In the genomic region with DNA sequence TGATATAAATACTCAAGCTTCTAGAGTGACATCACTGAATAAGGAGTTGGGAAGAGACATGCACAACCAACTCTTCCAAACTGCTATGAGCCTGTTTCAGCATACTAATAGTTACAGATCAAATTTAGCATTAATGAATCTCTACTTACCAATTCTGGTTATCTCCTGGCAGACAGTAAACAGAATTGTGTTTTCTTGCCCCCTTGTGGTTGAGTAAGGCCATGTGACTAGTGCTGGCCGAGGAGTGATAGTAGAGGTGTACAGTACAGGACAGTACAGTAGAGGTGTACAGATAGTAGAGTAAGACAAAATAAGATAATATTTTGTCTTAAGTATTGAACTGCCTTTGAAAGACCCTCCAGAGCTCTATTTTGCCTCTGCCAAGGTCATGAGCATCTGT, we compare ENCODE assay signal across 9 cellular contexts.
DNase-seq lines count a peak whose midpoint lies in the region; FAIRE-seq and TF ChIP-seq lines count a peak whose summit lies in the region.
"Had no signal": no experiment of that assay in that cellular context is flagged by ENCODE, and none has a peak within 500 bp of the region (broad histone marks: within the 10 kb centered on the region; RNA-seq: fewer than 3 reads in every experiment).

No MANE protein-coding gene starts in this region.

- no peak for TF ChIP-seq EP300 in Ishikawa (IDR thresholded peaks at IDR 0.05; ENCODE audit: borderline replicate concordance)

- FAIRE-seq in frontal cortex (lab: Jason Lieb, UNC) = no peak

- H3K18ac ChIP-seq in mesendoderm (ENCODE audit: low read length) = no peak overlapping the region

- no peak overlapping the region for H3K23ac ChIP-seq in mesendoderm (ENCODE audit: low read length)

- no peak overlapping the region for H2BK120ac ChIP-seq in mesendoderm (ENCODE audit: low read depth, low read length)

- H3K4me3 ChIP-seq in mesendoderm (ENCODE audit: low read length) = no peak overlapping the region

- no peak overlapping the region for H3K56ac ChIP-seq in mesendoderm (ENCODE audit: low read length)

- no peaks in the 10 kb centered on the region for H3K79me2 ChIP-seq in mesendoderm (ENCODE audit: control insufficient read depth, insufficient read depth, low read length)

- H3K27ac ChIP-seq in mesendoderm (ENCODE audit: low read depth, low read length) = no peak overlapping the region

- no peaks in the 10 kb centered on the region for H3K79me1 ChIP-seq in mesendoderm (ENCODE audit: low read length)

- no peak overlapping the region for H3K9ac ChIP-seq in mesendoderm (ENCODE audit: low read length)

- DNase-seq in astrocyte of the hippocampus (ENCODE audit: low read depth, low spot score) (peak; percentile 4), mesendoderm (peak; percentile 7), NCI-H1092 treated with DMSO at 0.1 percent for 48 hours (lab: John Stamatoyannopoulos, UW) (no peak), NCI-H774 (lab: John Stamatoyannopoulos, UW) (no peak), frontal cortex (ENCODE audit: low spot score in 2 of 2) (no peak)
- DNase-seq in activated effector memory CD4-positive, alpha-beta T cell treated with Interleukin-2 at 50 U/mL for 16 hours = no peak
- DNase-seq: activated CD8-positive, alpha-beta memory T cell treated with anti-CD3 and anti-CD28 coated beads, Interleukin-2, amount 50 U/mL, for 48 hours had no signal

- no CpG with 5 or more reads among the region's 1 CpG for WGBS in mesendoderm (ENCODE audit: extremely low coverage, insufficient coverage, low lambda C conversion rate)

- TF ChIP-seq CTCF in GM12872 (IDR thresholded peaks at IDR 0.05; ENCODE audit: insufficient read depth, low read depth, low read length) = peak; percentile 32; the same call in 2 of the 3 replicates

- H2BK5ac ChIP-seq in mesendoderm (ENCODE audit: low read length) = no peak overlapping the region

- no peak overlapping the region for H3K4ac ChIP-seq in mesendoderm (ENCODE audit: low read depth, low read length)

- H3K4me2 ChIP-seq in mesendoderm (ENCODE audit: low read length) = no peak overlapping the region

- TF ChIP-seq RAD21 in Ishikawa (IDR thresholded peaks at IDR 0.05; ENCODE audit: low read depth) = peak; percentile 59

- H2BK15ac ChIP-seq in mesendoderm (replicated peaks; ENCODE audit: low read depth) = no peak overlapping the region

- H4K8ac ChIP-seq in mesendoderm (ENCODE audit: low read depth, low read length) = no peak overlapping the region

- H3K4me1 ChIP-seq in mesendoderm (ENCODE audit: control insufficient read depth, low read depth, low read length) = no peaks in the 10 kb centered on the region

- H3K36me3 ChIP-seq in mesendoderm (ENCODE audit: control insufficient read depth, insufficient read depth, low read length) = no peaks in the 10 kb centered on the region

- no peaks in the 10 kb centered on the region for H3K27me3 ChIP-seq in mesendoderm (ENCODE audit: insufficient read depth, low read length, poor library complexity)

- H2AK5ac ChIP-seq in mesendoderm (ENCODE audit: low read length) = no peak overlapping the region

- no peak overlapping the region for H4K5ac ChIP-seq in mesendoderm (ENCODE audit: low read length)

TF ChIP-seq in Ishikawa, 13 proteins besides CTCF, POLR2A, EP300 and RAD21:
- TF ChIP-seq NFIC (IDR thresholded peaks at IDR 0.05) = no peak
- TF ChIP-seq, protein P1, sequence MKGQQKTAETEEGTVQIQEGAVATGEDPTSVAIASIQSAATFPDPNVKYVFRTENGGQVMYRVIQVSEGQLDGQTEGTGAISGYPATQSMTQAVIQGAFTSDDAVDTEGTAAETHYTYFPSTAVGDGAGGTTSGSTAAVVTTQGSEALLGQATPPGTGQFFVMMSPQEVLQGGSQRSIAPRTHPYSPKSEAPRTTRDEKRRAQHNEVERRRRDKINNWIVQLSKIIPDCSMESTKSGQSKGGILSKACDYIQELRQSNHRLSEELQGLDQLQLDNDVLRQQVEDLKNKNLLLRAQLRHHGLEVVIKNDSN (IDR thresholded peaks at IDR 0.05) = no peak
- TF ChIP-seq, protein P2, sequence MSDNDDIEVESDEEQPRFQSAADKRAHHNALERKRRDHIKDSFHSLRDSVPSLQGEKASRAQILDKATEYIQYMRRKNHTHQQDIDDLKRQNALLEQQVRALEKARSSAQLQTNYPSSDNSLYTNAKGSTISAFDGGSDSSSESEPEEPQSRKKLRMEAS (IDR thresholded peaks at IDR 0.05) = no peak
- TF ChIP-seq TAF1 (IDR thresholded peaks at IDR 0.05; ENCODE audit: low read depth) = no peak
- TF ChIP-seq TEAD4 (IDR thresholded peaks at IDR 0.05) = no peak
- TF ChIP-seq TCF12 (IDR thresholded peaks at IDR 0.05; ENCODE audit: low read depth) = no peak
- TF ChIP-seq, protein P3, sequence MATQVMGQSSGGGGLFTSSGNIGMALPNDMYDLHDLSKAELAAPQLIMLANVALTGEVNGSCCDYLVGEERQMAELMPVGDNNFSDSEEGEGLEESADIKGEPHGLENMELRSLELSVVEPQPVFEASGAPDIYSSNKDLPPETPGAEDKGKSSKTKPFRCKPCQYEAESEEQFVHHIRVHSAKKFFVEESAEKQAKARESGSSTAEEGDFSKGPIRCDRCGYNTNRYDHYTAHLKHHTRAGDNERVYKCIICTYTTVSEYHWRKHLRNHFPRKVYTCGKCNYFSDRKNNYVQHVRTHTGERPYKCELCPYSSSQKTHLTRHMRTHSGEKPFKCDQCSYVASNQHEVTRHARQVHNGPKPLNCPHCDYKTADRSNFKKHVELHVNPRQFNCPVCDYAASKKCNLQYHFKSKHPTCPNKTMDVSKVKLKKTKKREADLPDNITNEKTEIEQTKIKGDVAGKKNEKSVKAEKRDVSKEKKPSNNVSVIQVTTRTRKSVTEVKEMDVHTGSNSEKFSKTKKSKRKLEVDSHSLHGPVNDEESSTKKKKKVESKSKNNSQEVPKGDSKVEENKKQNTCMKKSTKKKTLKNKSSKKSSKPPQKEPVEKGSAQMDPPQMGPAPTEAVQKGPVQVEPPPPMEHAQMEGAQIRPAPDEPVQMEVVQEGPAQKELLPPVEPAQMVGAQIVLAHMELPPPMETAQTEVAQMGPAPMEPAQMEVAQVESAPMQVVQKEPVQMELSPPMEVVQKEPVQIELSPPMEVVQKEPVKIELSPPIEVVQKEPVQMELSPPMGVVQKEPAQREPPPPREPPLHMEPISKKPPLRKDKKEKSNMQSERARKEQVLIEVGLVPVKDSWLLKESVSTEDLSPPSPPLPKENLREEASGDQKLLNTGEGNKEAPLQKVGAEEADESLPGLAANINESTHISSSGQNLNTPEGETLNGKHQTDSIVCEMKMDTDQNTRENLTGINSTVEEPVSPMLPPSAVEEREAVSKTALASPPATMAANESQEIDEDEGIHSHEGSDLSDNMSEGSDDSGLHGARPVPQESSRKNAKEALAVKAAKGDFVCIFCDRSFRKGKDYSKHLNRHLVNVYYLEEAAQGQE (IDR thresholded peaks at IDR 0.05; ENCODE audit: low read depth) = no peak
- no peak for TF ChIP-seq YY1 (IDR thresholded peaks at IDR 0.05; ENCODE audit: low read depth)
- no peak for TF ChIP-seq CREB1 (IDR thresholded peaks at IDR 0.05; ENCODE audit: low read depth)
- no peak for TF ChIP-seq CEBPB (IDR thresholded peaks at IDR 0.05)
- no peak for TF ChIP-seq EGR1 (IDR thresholded peaks at IDR 0.05)
- TF ChIP-seq ZBTB7A (IDR thresholded peaks at IDR 0.05; ENCODE audit: low read depth) = no peak
- no peak for TF ChIP-seq FOXM1 (IDR thresholded peaks at IDR 0.05; ENCODE audit: borderline replicate concordance, low read depth)

Comparison
In these comparisons a context has a peak if more than half of its experiments do, and no peak if none do; other contexts are left out.
1. DNase-seq: peak in astrocyte of the hippocampus (single experiment) and mesendoderm (single experiment); none in NCI-H1092 treated with DMSO at 0.1 percent for 48 hours (single experiment), activated effector memory CD4-positive, alpha-beta T cell treated with Interleukin-2 at 50 U/mL for 16 hours (single experiment), NCI-H774 (single experiment) and frontal cortex (0 of 2).